ENCODE assay signal across 10 cellular contexts in genomic region chr10:131242007-131242406, GRCh38.
DNase-seq lines count a peak whose midpoint lies in the region; ATAC-seq and TF ChIP-seq lines count a peak whose summit lies in the region.
"Had no signal": no experiment of that assay in that cellular context is flagged by ENCODE, and none has a peak within 500 bp of the region (broad histone marks: within the 10 kb centered on the region; RNA-seq: fewer than 3 reads in every experiment).

No MANE protein-coding gene starts in this region.

- H3K27ac ChIP-seq in BLaER1, result peak overlapping the region; percentile 5; the same call in 1 of the 2 replicates
- H3K27ac ChIP-seq in Panc1 (ENCODE audit: low read length), result no peak overlapping the region
- H3K27ac ChIP-seq: skin epidermis had no signal

- no peak for DNase-seq in Panc1 (ENCODE audit: low read depth, low spot score)
- no peak for DNase-seq in kidney epithelial cell (ENCODE audit: low read depth)
- DNase-seq: activated CD8-positive, alpha-beta memory T cell treated with anti-CD3 and anti-CD28 coated beads, Interleukin-2, amount 50 U/mL, for 48 hours had no signal

- H3K4me3 ChIP-seq in BLaER1 (no peak overlapping the region), Panc1 (ENCODE audit: low read depth in 2 of 2, low read length in 2 of 2) (no peak overlapping the region), kidney epithelial cell (ENCODE audit: low read depth, low read length) (no peak overlapping the region)
- H3K4me3 ChIP-seq: skin epidermis had no signal

- in situ Hi-C loops in Panc1 (cut with HindIII; ENCODE audit: low pct_unique_long_range_greater_than_20kb, low sequenced_read_pairs), result no loop called here

- peaks cover 29% of the 10 kb centered on the region for H3K36me3 ChIP-seq in BLaER1
- H3K36me3 ChIP-seq in Panc1 (ENCODE audit: control insufficient read depth, insufficient read depth, low read length), result no peaks in the 10 kb centered on the region; the same call in 1 of the 2 replicates
- H3K36me3 ChIP-seq in kidney epithelial cell (ENCODE audit: control insufficient read depth, insufficient read depth, low read length), result no peaks in the 10 kb centered on the region

- H3K9me3 ChIP-seq in BLaER1 (no peaks in the 10 kb centered on the region), Panc1 (ENCODE audit: control insufficient read depth, insufficient read depth, low read depth, low read length) (no peaks in the 10 kb centered on the region)

- peak; percentile 65; the same call in 1 of the 2 replicates for ATAC-seq in Panc1
- no peak for ATAC-seq in esophagus mucosa
- no peak for ATAC-seq in GM19452 (IDR thresholded peaks at IDR 0.05; ENCODE audit: unreplicated experiment)
- ATAC-seq in GM21528 (IDR thresholded peaks at IDR 0.05; ENCODE audit: low FRiP score, unreplicated experiment), result no peak
- no peak for ATAC-seq in GM19351 (IDR thresholded peaks at IDR 0.05; ENCODE audit: unreplicated experiment)

- TF ChIP-seq CTCF in GM12873 (IDR thresholded peaks at IDR 0.05; ENCODE audit: insufficient read depth, low read depth, low read length, missing control alignments) (peak; percentile 25), Panc1 (IDR thresholded peaks at IDR 0.05) (peak; percentile 81), kidney epithelial cell (IDR thresholded peaks at IDR 0.05; ENCODE audit: insufficient read depth, low read length, poor library complexity, severe bottlenecking) (peak; percentile 41)

- no peaks in the 10 kb centered on the region for H4K20me1 ChIP-seq in BLaER1

- no peak overlapping the region for H3K9ac ChIP-seq in BLaER1

- H3K27me3 ChIP-seq in BLaER1 (no peaks in the 10 kb centered on the region), Panc1 (ENCODE audit: control insufficient read depth, insufficient read depth, low read length) (peaks cover 24% of the 10 kb centered on the region), kidney epithelial cell (ENCODE audit: control insufficient read depth, insufficient read depth, low read length) (no peaks in the 10 kb centered on the region)

- H3K4me2 ChIP-seq in BLaER1, result peak overlapping the region; percentile 97

- no TSS peak for BruUV-seq in Panc1 (replicated peaks; lab: Mats Ljungman, UMichigan)

- POLR2A ChIA-PET in Panc1 (lab: Charles Lee), result no interaction called here

- peaks cover 100% of the 10 kb centered on the region for H3K4me1 ChIP-seq in BLaER1
- no peaks in the 10 kb centered on the region for H3K4me1 ChIP-seq in Panc1 (ENCODE audit: control insufficient read depth, insufficient read depth, low read length)

- intact Hi-C loops in Panc1 (cut with micrococcal nuclease; ENCODE audit: unreplicated experiment), result no loop called here

- CTCF ChIA-PET in Panc1 (lab: Charles Lee), result no interaction called here

Comparison
In these comparisons a context has a peak if more than half of its experiments do, and no peak if none do; other contexts are left out.
1. CTCF ChIP-seq: peak in every context shown above with its lines; median percentile 81 in Panc1; 41 in kidney epithelial cell; 25 in GM12873.